Comparison of ENCODE assay signal across 10 cellular contexts in the genomic region with DNA sequence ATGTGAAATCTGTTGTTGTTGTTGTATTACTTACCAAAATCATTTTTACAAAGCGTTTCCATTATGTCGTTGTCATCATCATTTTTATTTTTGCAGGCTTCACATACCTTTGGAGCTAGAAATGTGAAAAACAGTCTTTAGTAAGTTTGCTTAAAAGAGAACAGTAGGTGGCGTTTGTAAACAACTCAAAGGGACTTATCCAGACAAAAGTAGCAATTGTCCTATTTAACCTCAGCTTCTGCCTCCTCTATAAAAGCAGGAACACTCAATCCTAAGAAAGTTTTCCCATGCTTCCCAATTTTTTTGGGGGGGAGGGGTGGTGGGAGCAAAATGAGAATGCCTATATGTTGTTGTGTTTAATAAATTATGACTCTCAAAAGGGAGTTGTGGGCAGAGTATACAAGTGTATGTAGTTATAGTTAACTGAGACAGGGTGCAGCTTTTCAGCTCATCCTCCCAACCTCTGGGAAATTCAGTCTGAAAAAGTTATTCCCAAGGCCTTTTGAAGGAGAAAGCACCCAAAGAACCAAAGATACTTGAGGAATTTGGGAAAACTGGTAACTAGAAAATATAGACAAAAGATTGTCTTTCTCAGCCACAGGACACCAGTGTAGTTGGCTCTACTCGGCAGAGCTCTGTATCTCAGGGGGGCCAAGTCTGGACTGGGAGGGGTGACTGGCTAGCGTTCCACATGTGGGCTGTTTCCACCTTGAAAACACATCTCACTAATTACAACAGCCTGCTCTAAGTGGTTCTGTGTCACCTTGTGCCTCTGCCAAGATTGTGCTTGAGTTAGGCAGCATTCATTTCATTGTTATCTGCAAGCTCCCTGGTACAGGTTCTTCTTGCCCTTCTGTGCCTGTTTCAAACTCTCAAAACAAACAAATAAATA. TPM values are rescaled to one million over a fixed set of nuclear protein-coding genes. Genes with fewer than 3 reads are reported as not detected.
A peak's percentile ranks its signal among the peaks of the same experiment; 100 is the strongest.
DNase-seq lines count a peak whose midpoint lies in the region; ATAC-seq and TF ChIP-seq lines count a peak whose summit lies in the region.
"Had no signal": no experiment of that assay in that cellular context is flagged by ENCODE, and none has a peak within 500 bp of the region (broad histone marks: within the 10 kb centered on the region; RNA-seq: fewer than 3 reads in every experiment).

No MANE protein-coding gene starts in this region.

- H3K36me3 Mint-ChIP-seq in brain, result peaks cover 7% of the 10 kb centered on the region
- H3K36me3 Mint-ChIP-seq: naive thymus-derived CD8-positive, alpha-beta T cell had no signal

- H3K4me1 ChIP-seq in vagina, result peaks cover 25% of the 10 kb centered on the region
- H3K4me1 ChIP-seq: SJCRH30 had no signal

- ATAC-seq in HG02642 (IDR thresholded peaks at IDR 0.05; ENCODE audit: poor library complexity, unreplicated experiment) (no peak), HG02870 (IDR thresholded peaks at IDR 0.05; ENCODE audit: unreplicated experiment) (no peak)
- ATAC-seq: naive thymus-derived CD8-positive, alpha-beta T cell had no signal

- DNase-seq in ELR (ENCODE audit: low read depth) (peak; percentile 40), LHCN-M2 (ENCODE audit: low read depth) (peak; percentile 35), midbrain (lab: John Stamatoyannopoulos, UW) (peak; percentile 14), vagina (ENCODE audit: extremely low spot score in 2 of 2) (no peak), NCI-H2029 (lab: John Stamatoyannopoulos, UW) (no peak)

- peak overlapping the region; percentile 22 to 92 (median 89) for H3K4me3 Mint-ChIP-seq in brain
- H3K4me3 Mint-ChIP-seq: naive thymus-derived CD8-positive, alpha-beta T cell had no signal

- H3K9me3 Mint-ChIP-seq in brain, result no peaks in the 10 kb centered on the region
- H3K9me3 Mint-ChIP-seq: naive thymus-derived CD8-positive, alpha-beta T cell had no signal

- H3K4me3 ChIP-seq in vagina, result peak overlapping the region in 1 of 2 donors; percentile 3
- H3K4me3 ChIP-seq: SJCRH30 had no signal

- intact Hi-C loops in vagina (cut with DNase I), result loop anchor here (10.0 kb wide), 1 partner anchor 529 kb away; no protein-coding TSS in a partner anchor

- H3K27me3 ChIP-seq in vagina, result no peaks in the 10 kb centered on the region
- H3K27me3 ChIP-seq: SJCRH30 had no signal

- H3K36me3 ChIP-seq in vagina, result no peaks in the 10 kb centered on the region
- H3K36me3 ChIP-seq: SJCRH30 had no signal

- no peak for TF ChIP-seq POLR2A in vagina (IDR thresholded peaks at IDR 0.05)

- peak overlapping the region in 3 of 5 experiments; percentile 44 to 88 (median 85) for H3K27ac Mint-ChIP-seq in brain
- H3K27ac Mint-ChIP-seq: naive thymus-derived CD8-positive, alpha-beta T cell had no signal

- peaks cover 63% of the 10 kb centered on the region for H3K4me1 Mint-ChIP-seq in brain

- H3K27me3 Mint-ChIP-seq in brain, result peaks cover 31% of the 10 kb centered on the region

- H3K9me3 ChIP-seq in vagina, result no peaks in the 10 kb centered on the region
- H3K9me3 ChIP-seq: SJCRH30 had no signal

- no peak overlapping the region for H3K27ac ChIP-seq in vagina
- H3K27ac ChIP-seq: SJCRH30 had no signal

- TF ChIP-seq CTCF in brain (conservative IDR thresholded peaks at IDR 0.05) (peak; percentile 62 to 64), vagina (IDR thresholded peaks at IDR 0.05) (peak in 1 of 3 experiments; percentile 23)

RNA-seq across cellular contexts. Expression of gene SFRP2, which starts 2.8 kb away (rescaled TPM):
- total RNA-seq in LHCN-M2 (2014; rRNA removed) (not detected in 2 replicates), vagina (49.8 TPM)
- not detected for polyA plus RNA-seq in LHCN-M2 (2012)
- 10.1 TPM for polyA plus RNA-seq in brain (ENCODE audit: insufficient read depth, low read depth, low replicate concordance)
- total RNA-seq: naive thymus-derived CD8-positive, alpha-beta T cell; SJCRH30 had no signal
- polyA plus RNA-seq: naive thymus-derived CD8-positive, alpha-beta T cell had no signal

RNA-seq across cellular contexts. Expression of gene RNF175, which starts 26.3 kb away (rescaled TPM):
- total RNA-seq in LHCN-M2 (2014; rRNA removed) (not detected in 2 replicates), vagina (2.2 TPM)
- not detected for polyA plus RNA-seq in LHCN-M2 (2012)
- polyA plus RNA-seq in brain (ENCODE audit: insufficient read depth, low read depth, low replicate concordance), result 2.8 TPM
- total RNA-seq: SJCRH30 had no signal

Comparison
In these comparisons a context has a peak if more than half of its experiments do, and no peak if none do; other contexts are left out.
1. DNase-seq: peak in ELR (single experiment), LHCN-M2 (single experiment) and midbrain (single experiment); none in vagina (0 of 2) and NCI-H2029 (single experiment).
2. RNA of gene SFRP2, which starts 2.8 kb away (total RNA-seq): 49.8 TPM in vagina (single experiment); not detected in LHCN-M2; every median in the first group is over 10 times any median in the second.